Comparison of ENCODE assay signal across 9 cellular contexts in genomic region chr9:89467278-89467625, GRCh38. TPM values are rescaled to one million over a fixed set of nuclear protein-coding genes. Genes with fewer than 3 reads are reported as not detected.
DNase-seq lines count a peak whose midpoint lies in the region; ATAC-seq and TF ChIP-seq lines count a peak whose summit lies in the region.
"Had no signal": no experiment of that assay in that cellular context is flagged by ENCODE, and none has a peak within 500 bp of the region (broad histone marks: within the 10 kb centered on the region; RNA-seq: fewer than 3 reads in every experiment).

No MANE protein-coding gene starts in this region.

- H3K4me3 Mint-ChIP-seq in H9: no peak overlapping the region
- peak overlapping the region; percentile 75 to 90 (median 84) for H3K4me3 Mint-ChIP-seq in naive thymus-derived CD8-positive, alpha-beta T cell
- H3K4me3 Mint-ChIP-seq in HFFc6: no peak overlapping the region

- peaks cover 28% of the 10 kb centered on the region for H3K4me1 ChIP-seq in H9 (ENCODE audit: insufficient read depth, low read length)
- peaks cover 45% of the 10 kb centered on the region for H3K4me1 ChIP-seq in OCI-LY3 (ENCODE audit: low read length)

- peak overlapping the region; percentile 45 for H3K4me3 ChIP-seq in OCI-LY3 (ENCODE audit: low read length)

- H2BK15ac ChIP-seq in H9 (ENCODE audit: low read depth, low read length): no peak overlapping the region

- H3K36me3 ChIP-seq in OCI-LY3 (replicated peaks; ENCODE audit: low read depth, low read length): no peaks in the 10 kb centered on the region

- H3K9ac ChIP-seq in H9 (ENCODE audit: extremely low read depth, insufficient read length, low read length): no peak overlapping the region
- no peak overlapping the region for H3K9ac ChIP-seq in OCI-LY3 (ENCODE audit: low read length)

- H3K4me1 Mint-ChIP-seq in H9 (peaks cover 68 to 77% of the 10 kb centered on the region in 2 experiments), HFFc6 (ENCODE audit: low read depth) (no peaks in the 10 kb centered on the region)
- peaks cover 70 to 99% (median 97%) of the 10 kb centered on the region in 4 donors for H3K4me1 Mint-ChIP-seq in naive thymus-derived CD8-positive, alpha-beta T cell

- no peaks in the 10 kb centered on the region for H3K23me2 ChIP-seq in H9 (ENCODE audit: insufficient read length, low read depth, low read length, poor library complexity, severe bottlenecking)

- H3K18ac ChIP-seq in H9 (ENCODE audit: insufficient read length, low read depth, low read length): no peak overlapping the region

- H2AFZ ChIP-seq in H9 (ENCODE audit: low read length): no peak overlapping the region
- H2AFZ ChIP-seq in OCI-LY3 (ENCODE audit: low read depth, low read length): peak overlapping the region; percentile 1; the same call in 1 of the 2 replicates

- no peaks in the 10 kb centered on the region for H4K20me1 ChIP-seq in H9 (ENCODE audit: control insufficient read depth, insufficient read depth, insufficient read length)
- H4K20me1 ChIP-seq in OCI-LY3 (ENCODE audit: insufficient read depth, low read length): 0 out of 2 replicates have a peak, but pooled peaks cover 9% of the 10 kb centered on the region

- WGBS in H9 (ENCODE audit: extremely low coverage, insufficient read length, low lambda C conversion rate): no CpG with 5 or more reads among the region's 4 CpGs

- H2BK5ac ChIP-seq in H9 (ENCODE audit: insufficient read length, low read length): no peak overlapping the region

- no peak overlapping the region for H2BK120ac ChIP-seq in H9 (ENCODE audit: low read depth, low read length, poor library complexity, severe bottlenecking)

- no peak overlapping the region for H2AK5ac ChIP-seq in H9 (ENCODE audit: insufficient read length, low read length)

- no peak overlapping the region for H3K27ac ChIP-seq in H9 (ENCODE audit: insufficient read length, low read depth, low read length)
- peak overlapping the region; percentile 41 for H3K27ac ChIP-seq in OCI-LY3 (ENCODE audit: low read length)

- H4K8ac ChIP-seq in H9 (replicated peaks; ENCODE audit: insufficient read length, low read depth, low read length): no peak overlapping the region

- H3T11ph ChIP-seq in H9 (ENCODE audit: low read length): no peak overlapping the region

- H2BK12ac ChIP-seq in H9 (ENCODE audit: insufficient read length, low read depth, low read length): no peak overlapping the region

- no peak overlapping the region for H3K23ac ChIP-seq in H9 (ENCODE audit: insufficient read length, low read depth, low read length)

- H3K79me2 ChIP-seq in H9 (ENCODE audit: insufficient read depth, low read length) (peaks cover 17% of the 10 kb centered on the region; the same call in 1 of the 2 replicates), OCI-LY3 (ENCODE audit: low read length) (peaks cover 4% of the 10 kb centered on the region; the same call in 1 of the 2 replicates)

- no peak overlapping the region for H3K14ac ChIP-seq in H9 (ENCODE audit: insufficient read depth, low read length)

- H3K27me3 ChIP-seq in H9 (ENCODE audit: insufficient read depth, low read length) (no peaks in the 10 kb centered on the region), OCI-LY3 (ENCODE audit: low read depth, low read length) (peaks cover 10% of the 10 kb centered on the region; the same call in 1 of the 2 replicates)

- peak overlapping the region; percentile 46 to 91 (median 88); a peak in 5 of 7 replicates for H3K27ac Mint-ChIP-seq in H9
- H3K27ac Mint-ChIP-seq in naive thymus-derived CD8-positive, alpha-beta T cell: peak overlapping the region; percentile 94 to 99 (median 97)
- no peak overlapping the region for H3K27ac Mint-ChIP-seq in HFFc6

- no peak for TF ChIP-seq CTCF in H9 (conservative IDR thresholded peaks at IDR 0.05)
- TF ChIP-seq CTCF in OCI-LY3 (IDR thresholded peaks at IDR 0.05; ENCODE audit: low read depth, low read length): no peak
- TF ChIP-seq CTCF in HFFc6 (IDR thresholded peaks at IDR 0.05): no peak

- H3K36me3 Mint-ChIP-seq in H9 (ENCODE audit: insufficient read depth in 1 of 3, low read depth in 3 of 3) (peaks cover 2 to 22% (median 5%) of the 10 kb centered on the region in 3 experiments; a peak in 5 of 7 replicates), HFFc6 (ENCODE audit: low read depth) (no peaks in the 10 kb centered on the region)
- peaks cover 7 to 64% (median 33%) of the 10 kb centered on the region in 3 donors for H3K36me3 Mint-ChIP-seq in naive thymus-derived CD8-positive, alpha-beta T cell

- H3K4me2 ChIP-seq in H9 (ENCODE audit: insufficient read depth, insufficient read length, low read length): no peak overlapping the region
- H3K4me2 ChIP-seq in OCI-LY3 (ENCODE audit: low read length): peak overlapping the region; percentile 79

- peak; percentile 3 for ATAC-seq in GM19324 (IDR thresholded peaks at IDR 0.05; ENCODE audit: low FRiP score, unreplicated experiment)
- ATAC-seq in naive thymus-derived CD8-positive, alpha-beta T cell: peak; percentile 13 to 17
- no peak for ATAC-seq in HG03039 (IDR thresholded peaks at IDR 0.05; ENCODE audit: unreplicated experiment)

- H2BK20ac ChIP-seq in H9 (ENCODE audit: low read depth, low read length, poor library complexity, severe bottlenecking): no peak overlapping the region

- DNase-seq in H9 (no peak), HFFc6 (no peak), HPDE6-E6E7 (ENCODE audit: extremely low spot score) (no peak)
- peak in 1 of 10 donors; percentile 36 for DNase-seq in naive thymus-derived CD8-positive, alpha-beta T cell
- DNase-seq: GOT3, KG1 had no signal

- peaks cover 7% of the 10 kb centered on the region for H3K79me1 ChIP-seq in H9 (ENCODE audit: insufficient read depth, low read depth, low read length, poor library complexity, severe bottlenecking)

- H4K91ac ChIP-seq in H9 (ENCODE audit: insufficient read length, low read depth, low read length): no peak overlapping the region

- H4K5ac ChIP-seq in H9 (ENCODE audit: insufficient read length, low read depth, low read length): no peak overlapping the region

- no peak overlapping the region for H3K56ac ChIP-seq in H9 (ENCODE audit: insufficient read length, low read depth, low read length)

- H3K27me3 Mint-ChIP-seq in H9 (ENCODE audit: low read depth) (no peaks in the 10 kb centered on the region), HFFc6 (ENCODE audit: insufficient read depth) (peaks cover 5% of the 10 kb centered on the region)
- no peaks in the 10 kb centered on the region for H3K27me3 Mint-ChIP-seq in naive thymus-derived CD8-positive, alpha-beta T cell

- H3K4ac ChIP-seq in H9 (ENCODE audit: low read depth, low read length): no peak overlapping the region

- POLR2A ChIA-PET in naive thymus-derived CD8-positive, alpha-beta T cell (lab: Charles Lee): interaction anchor here (0.6 to 9.7 kb wide), 17 partner anchors 8 to 82 kb away, joined by 3 to 97 read pairs (median 5); no protein-coding TSS in a partner anchor

- H3K9me3 Mint-ChIP-seq in H9 (0 out of 5 replicates have a peak, but pooled peaks cover 0 to 2% of the 10 kb centered on the region in 2 experiments), HFFc6 (no peaks in the 10 kb centered on the region; the same call in 1 of the 2 replicates)
- H3K9me3 Mint-ChIP-seq in naive thymus-derived CD8-positive, alpha-beta T cell: no peaks in the 10 kb centered on the region

- no peaks in the 10 kb centered on the region for H3K9me3 ChIP-seq in H9 (ENCODE audit: control insufficient read depth, low read depth, low read length)
- no peaks in the 10 kb centered on the region for H3K9me3 ChIP-seq in OCI-LY3 (ENCODE audit: insufficient read depth, low read length)

RNA-seq across cellular contexts. Expression of gene SEMA4D, which starts 30.7 kb away (rescaled TPM):
- 41.8 and 47.2 TPM in 2 replicates for total RNA-seq in H9 (2021)
- 100 to 1,000 TPM; 565 to 573 TPM for total RNA-seq in naive thymus-derived CD8-positive, alpha-beta T cell
- 100 to 1,000 TPM; 154 to 359 (median 176) TPM for polyA plus RNA-seq in naive thymus-derived CD8-positive, alpha-beta T cell
- not detected for total RNA-seq in HFFc6 (2021; fragmentation: NEBNext Ultra II Directional; extraction: Animal tissue kit (Norgen Biotek cat#: 25700))

Comparison
In these comparisons a context has a peak if more than half of its experiments do, and no peak if none do; other contexts are left out.
1. H3K4me3 Mint-ChIP-seq: peak in naive thymus-derived CD8-positive, alpha-beta T cell (10 of 10); none in H9 (0 of 2) and HFFc6 (single experiment).
2. RNA of gene SEMA4D, which starts 30.7 kb away (total RNA-seq): 565 to 573 TPM in naive thymus-derived CD8-positive, alpha-beta T cell and 41.8 to 47.2 TPM in H9; not detected in HFFc6; every median in the first group is over 10 times any median in the second.